Comparison of ENCODE assay signal across 7 cellular contexts in the genomic region with DNA sequence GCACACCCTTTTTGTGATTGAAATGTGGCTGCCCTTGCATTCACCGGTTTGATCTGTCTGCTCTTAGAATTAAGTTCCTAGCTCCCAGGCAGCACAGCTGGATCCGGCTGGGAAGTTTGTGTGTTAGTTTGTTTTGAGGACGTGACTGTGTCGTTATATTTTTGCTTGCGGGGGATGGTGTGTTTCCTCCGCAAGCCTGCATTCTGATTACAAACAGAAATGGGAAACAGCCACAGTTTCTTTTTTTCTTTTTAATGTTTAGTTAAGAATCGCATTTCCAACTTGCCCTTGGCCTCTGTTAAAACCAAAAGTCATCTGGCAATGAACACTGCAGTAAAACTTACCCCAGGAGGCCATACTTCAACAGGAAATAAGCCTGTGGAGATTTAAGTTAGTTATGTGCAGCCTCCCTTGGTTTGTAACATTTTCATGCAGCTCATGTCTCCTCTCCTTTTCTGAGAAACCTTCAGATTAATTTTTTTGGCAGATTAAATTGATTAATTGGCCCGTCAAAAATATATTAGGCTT. TPM values are rescaled to one million over a fixed set of nuclear protein-coding genes. Genes with fewer than 3 reads are reported as not detected.
DNase-seq lines count a peak whose midpoint lies in the region; ATAC-seq and TF ChIP-seq lines count a peak whose summit lies in the region.

No MANE protein-coding gene starts in this region.

- in situ Hi-C loops in astrocyte of the cerebellum (cut with HindIII; ENCODE audit: low sequenced_read_pairs) = no loop called here

- TF ChIP-seq CTCF in KMS-11 (conservative IDR thresholded peaks at IDR 0.05; ENCODE audit: low read depth, low read length) (no peak), astrocyte of the cerebellum (IDR thresholded peaks at IDR 0.05; ENCODE audit: low read depth, low read length, missing control alignments) (no peak), spleen (IDR thresholded peaks at IDR 0.05 in 8 of 11, conservative IDR thresholded peaks at IDR 0.05 in 3 of 11) (no peak)

- DNase-seq in astrocyte of the cerebellum (ENCODE audit: low read depth) (no peak), inferior parietal cortex (ENCODE audit: extremely low spot score) (peak; percentile 21), spleen (no peak), posterior vena cava (ENCODE audit: low spot score) (no peak)
- no peak for DNase-seq in activated CD4-positive, CD25-positive, alpha-beta regulatory T cell treated with anti-CD3 and anti-CD28 coated beads, Interleukin-2, amount 50 U/mL, for 72 hours

- H3K27me3 ChIP-seq in KMS-11 (ENCODE audit: insufficient read depth, low read depth) = no peaks in the 10 kb centered on the region
- H3K27me3 ChIP-seq in spleen (replicated peaks in 1 of 7) = no peaks in the 10 kb centered on the region

- H3K9me3 ChIP-seq in spleen = no peaks in the 10 kb centered on the region

- intact Hi-C loops in spleen (cut with DNase I; ENCODE audit: low total_unique reads) (no loop called here), posterior vena cava (cut with DNase I) (no loop called here)

- H3K27ac ChIP-seq in KMS-11 = peak overlapping the region; percentile 54
- peak overlapping the region; percentile 87 to 98 (median 96) for H3K27ac ChIP-seq in spleen

- H3K4me1 ChIP-seq in KMS-11 (ENCODE audit: low read depth, poor library complexity, severe bottlenecking) (peaks cover 30% of the 10 kb centered on the region), spleen (peaks cover 22 to 57% (median 40%) of the 10 kb centered on the region in 6 donors)

- ATAC-seq in GM19035 (IDR thresholded peaks at IDR 0.05; ENCODE audit: unreplicated experiment) = peak; percentile 6

- peaks cover 52% of the 10 kb centered on the region for H3K79me2 ChIP-seq in KMS-11 (ENCODE audit: insufficient read depth, low read depth)

- no peaks in the 10 kb centered on the region for H3K36me3 ChIP-seq in KMS-11 (ENCODE audit: insufficient read depth)
- no peaks in the 10 kb centered on the region for H3K36me3 ChIP-seq in spleen

- H4K20me1 ChIP-seq in KMS-11 (ENCODE audit: insufficient read depth) = no peaks in the 10 kb centered on the region

- H3K4me3 ChIP-seq in KMS-11 (IDR thresholded peaks at IDR 0.05; ENCODE audit: insufficient read depth, low read depth, low read length) (no peak overlapping the region), astrocyte of the cerebellum (ENCODE audit: low read depth, low read length) (peak overlapping the region; percentile 86), spleen (peak overlapping the region; percentile 71 to 97 (median 90))

- 0 to 2% (median 1%) methylated on average over 8 of the region's 8 CpGs for WGBS in spleen, 5 donors

- peak overlapping the region; percentile 79 for H2AFZ ChIP-seq in KMS-11 (ENCODE audit: low read depth)

- H3K9ac ChIP-seq in KMS-11 = peak overlapping the region; percentile 66; the same call in 1 of the 2 replicates

- TF ChIP-seq POLR2A in spleen (IDR thresholded peaks at IDR 0.05) = no peak

- H3K4me2 ChIP-seq in KMS-11 = peak overlapping the region; percentile 70

RNA-seq across cellular contexts. Expression of gene TMOD3, which starts 0.9 kb away (rescaled TPM):
- total RNA-seq in spleen = 10 to 100 TPM; 33.2 to 65.5 (median 55.5) TPM
- polyA plus RNA-seq in spleen = 10 to 100 TPM in 2 of 3 donors, 1 to 10 TPM in 1; 8.9 to 12.4 (median 10.7) TPM
- 10 to 100 TPM; 44.4 to 47.1 TPM for total RNA-seq in posterior vena cava
